23 cellular contexts compared by ENCODE assay signal in the genomic region with DNA sequence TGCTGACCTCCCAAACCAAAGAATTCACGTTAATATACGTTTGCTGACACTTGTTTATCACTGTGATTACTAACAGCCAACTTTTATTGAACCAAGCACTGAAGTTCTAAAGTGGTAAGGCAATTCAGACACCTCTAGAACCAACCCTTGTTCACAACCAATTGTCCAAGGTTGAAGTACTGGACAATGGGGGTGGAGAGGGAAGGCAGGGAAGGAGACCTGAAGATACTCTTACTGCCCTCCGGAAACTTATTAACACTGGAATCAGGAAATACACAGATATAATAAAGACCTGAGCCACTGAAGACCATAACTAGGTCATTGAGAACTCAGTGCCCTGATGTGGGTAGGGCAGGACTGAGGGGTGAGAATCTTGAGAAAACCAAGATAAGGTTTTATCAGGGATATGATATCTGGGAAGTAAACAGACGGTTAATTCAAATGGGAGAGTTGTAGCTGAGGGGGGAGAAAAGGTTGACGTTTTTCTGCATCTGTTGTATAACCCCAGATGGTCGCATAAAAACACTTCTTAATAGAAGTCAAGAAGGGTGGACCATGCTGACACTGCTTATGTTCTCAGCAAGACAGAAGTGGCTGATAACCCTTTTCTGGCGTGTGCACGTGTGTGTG.
DNase-seq lines count a peak whose midpoint lies in the region; ATAC-seq, FAIRE-seq and TF ChIP-seq lines count a peak whose summit lies in the region.
"Had no signal": no experiment of that assay in that cellular context is flagged by ENCODE, and none has a peak within 500 bp of the region (broad histone marks: within the 10 kb centered on the region; RNA-seq: fewer than 3 reads in every experiment).

No MANE protein-coding gene starts in this region.

- peaks cover 15% of the 10 kb centered on the region for H3K36me3 Mint-ChIP-seq in osteocyte (ENCODE audit: unreplicated experiment)
- H3K36me3 Mint-ChIP-seq in activated T-helper 17 cell treated with anti-CD3 and anti-CD28 coated beads, Interleukin-2, amount 50 U/mL, for 72 hours (ENCODE audit: low read depth) = no peaks in the 10 kb centered on the region
- H3K36me3 Mint-ChIP-seq: CD4-positive, alpha-beta memory T cell had no signal

- no peak for TF ChIP-seq RAD21 in K562 (CRISPR knock-in tag; conservative IDR thresholded peaks at IDR 0.05 in 1 of 2, IDR thresholded peaks at IDR 0.05 in 1 of 2)

- no peaks in the 10 kb centered on the region for H3K79me2 ChIP-seq in K562 (ENCODE audit: control insufficient read depth, insufficient read depth, low read length)

- H3K4me3 Mint-ChIP-seq in osteocyte (ENCODE audit: unreplicated experiment) = no peak overlapping the region
- no peak overlapping the region for H3K4me3 Mint-ChIP-seq in activated T-helper 17 cell treated with anti-CD3 and anti-CD28 coated beads, Interleukin-2, amount 50 U/mL, for 72 hours
- H3K4me3 Mint-ChIP-seq: CD4-positive, alpha-beta memory T cell had no signal

- TF ChIP-seq POLR2A in K562 (conservative IDR thresholded peaks at IDR 0.05) = no peak

- no peaks in the 10 kb centered on the region for H3K27me3 Mint-ChIP-seq in osteocyte (ENCODE audit: unreplicated experiment)
- H3K27me3 Mint-ChIP-seq in activated T-helper 17 cell treated with anti-CD3 and anti-CD28 coated beads, Interleukin-2, amount 50 U/mL, for 72 hours = peaks cover 31% of the 10 kb centered on the region

- no peak for ATAC-seq in K562
- no peak for ATAC-seq in activated T-helper 17 cell treated with anti-CD3 and anti-CD28 coated beads, Interleukin-2, amount 50 U/mL, for 72 hours (replicated peaks)
- ATAC-seq in HG03280 (IDR thresholded peaks at IDR 0.05; ENCODE audit: unreplicated experiment) = no peak
- ATAC-seq: Panc1 had no signal

- H3K27ac ChIP-seq in HEK293 (ENCODE audit: extremely low read depth, low read depth, low read length) = no peak overlapping the region
- no peak overlapping the region for H3K27ac ChIP-seq in K562 (ENCODE audit: extremely low read depth, low read depth, low read length)

- 37% methylated on average over 8 of the region's 8 CpGs for WGBS in K562 (ENCODE audit: insufficient coverage, low coverage, missing lambda C conversion rate)

- H3K9ac ChIP-seq in K562 (ENCODE audit: insufficient read depth in 1 of 2, low read depth in 2 of 2, low read length in 2 of 2) = peak overlapping the region in 1 of 2 experiments; percentile 4; a peak in 1 of 4 replicates
- H3K9ac ChIP-seq: BLaER1 treated with 17β-estradiol and CSF1 and Interleukin-3, amounts not matched to agents 10 nM and 100 nM; SK-N-SH had no signal

- DNase-seq in K562 (ENCODE audit: extremely low read depth in 1 of 4, low spot score in 3 of 4) (peak in 1 of 4 experiments; percentile 29), fibroblast of villous mesenchyme (ENCODE audit: low read depth) (peak; percentile 64), osteocyte (ENCODE audit: extremely low spot score, unreplicated experiment) (no peak), islet precursor cell (no peak), NCI-H2081 (lab: John Stamatoyannopoulos, UW) (no peak)
- DNase-seq: CD4-positive, alpha-beta memory T cell; GDM1; Kasumi-1; MG63; NCI-H1417; NCI-H187; NCI-H2107; NCI-H226; NCI-H510A treated with DMSO at 0.1 percent for 48 hours; NCI-H82; SIG-M5; SK-N-SH had no signal

- in situ Hi-C loops in K562 (cut with MboI) = loop anchor here (25.0 kb wide), 1 partner anchor 1890 kb away; a partner anchor contains a TSS

- no peak for FAIRE-seq in K562 (lab: Jason Lieb, UNC)
- FAIRE-seq: H54 had no signal

- H3K27me3 ChIP-seq in K562 (ENCODE audit: control insufficient read depth in 2 of 2, insufficient read depth in 2 of 2, low read length in 2 of 2) = no peaks in the 10 kb centered on the region
- H3K27me3 ChIP-seq: BLaER1 treated with 17β-estradiol and CSF1 and Interleukin-3, amounts not matched to agents 10 nM and 100 nM; MG63 had no signal

- TF ChIP-seq CTCF in HEK293 (tag by site-specific recombination; IDR thresholded peaks at IDR 0.05) (no peak), K562 (IDR thresholded peaks at IDR 0.05 in 2 of 3, conservative IDR thresholded peaks at IDR 0.05 in 1 of 3; ENCODE audit: insufficient read depth in 2 of 3, low read depth in 1 of 3, low read length in 3 of 3) (no peak), fibroblast of villous mesenchyme (IDR thresholded peaks at IDR 0.05; ENCODE audit: insufficient read depth, low read depth, low read length) (no peak), osteocyte (IDR thresholded peaks at IDR 0.05) (no peak)

- no TSS peak for BruUV-seq in K562 (replicated peaks; lab: Mats Ljungman, UMichigan)

- peak overlapping the region; percentile 97 for H3K27ac Mint-ChIP-seq in osteocyte (ENCODE audit: unreplicated experiment)
- H3K27ac Mint-ChIP-seq in activated T-helper 17 cell treated with anti-CD3 and anti-CD28 coated beads, Interleukin-2, amount 50 U/mL, for 72 hours = no peak overlapping the region
- H3K27ac Mint-ChIP-seq: CD4-positive, alpha-beta memory T cell had no signal

- no peak for TF ChIP-seq EP300 in K562 (IDR thresholded peaks at IDR 0.05; ENCODE audit: low read length)

- H3K4me1 Mint-ChIP-seq in osteocyte (ENCODE audit: unreplicated experiment) = peaks cover 82% of the 10 kb centered on the region
- peaks cover 6% of the 10 kb centered on the region for H3K4me1 Mint-ChIP-seq in activated T-helper 17 cell treated with anti-CD3 and anti-CD28 coated beads, Interleukin-2, amount 50 U/mL, for 72 hours
- H3K4me1 Mint-ChIP-seq: CD4-positive, alpha-beta memory T cell had no signal

- no peak overlapping the region for H3K4me2 ChIP-seq in K562 (ENCODE audit: insufficient read depth, low read length)
- H3K4me2 ChIP-seq: SK-N-SH had no signal

- H3K4me3 ChIP-seq in HEK293 (ENCODE audit: low read depth, low read length) (no peak overlapping the region), K562 (no peak overlapping the region), fibroblast of villous mesenchyme (ENCODE audit: low read depth, low read length) (no peak overlapping the region)
- H3K4me3 ChIP-seq: BLaER1 treated with 17β-estradiol and CSF1 and Interleukin-3, amounts not matched to agents 10 nM and 100 nM; MG63 had no signal

- H3K9me1 ChIP-seq in K562 (ENCODE audit: control insufficient read depth, insufficient read depth, low read length) = no peaks in the 10 kb centered on the region

- peaks cover 18% of the 10 kb centered on the region for H3K4me1 ChIP-seq in HEK293 (ENCODE audit: control insufficient read depth, insufficient read depth, low read length)
- H3K4me1 ChIP-seq in K562 (replicated peaks in 1 of 2; ENCODE audit: control insufficient read depth in 2 of 2, insufficient read depth in 2 of 2, low read length in 2 of 2) = peaks cover 17 to 50% of the 10 kb centered on the region in 2 experiments

- H4K20me1 ChIP-seq in K562 (replicated peaks; ENCODE audit: control insufficient read depth, insufficient read depth, low read length) = no peaks in the 10 kb centered on the region
- H4K20me1 ChIP-seq: BLaER1 treated with 17β-estradiol and CSF1 and Interleukin-3, amounts not matched to agents 10 nM and 100 nM had no signal

- CTCF ChIA-PET in HEK293 (lab: Yijun Ruan, JAX) = interaction anchor here (1.3 to 2.4 kb wide), 2 partner anchors 11 to 19 kb away, joined by 5 to 13 read pairs; no protein-coding TSS in a partner anchor
- CTCF ChIA-PET in K562 (lab: Yijun Ruan, JAX; ENCODE audit: low intra/inter-chr PET ratio) = no interaction called here

- intact Hi-C loops in K562 (cut with micrococcal nuclease) = no loop called here

- POLR2A ChIA-PET in HEK293 (lab: Yijun Ruan, JAX) (no interaction called here), K562 (lab: Yijun Ruan, JAX) (interaction anchor here (0.6 kb wide), 1 partner anchor 15 kb away, joined by 3 read pairs; no protein-coding TSS in a partner anchor)

- H3K9me3 ChIP-seq in HEK293 (ENCODE audit: control insufficient read depth, insufficient read depth, low read depth, low read length) (no peaks in the 10 kb centered on the region), K562 (replicated peaks; ENCODE audit: control insufficient read depth, insufficient read depth, low read depth, low read length) (no peaks in the 10 kb centered on the region; the same call in 1 of the 2 replicates)
- H3K9me3 ChIP-seq: MG63, SK-N-SH had no signal

- H2AFZ ChIP-seq in K562 (ENCODE audit: low read depth, low read length) = peak overlapping the region; percentile 8; the same call in 1 of the 2 replicates

- H3K9me3 Mint-ChIP-seq in osteocyte (ENCODE audit: unreplicated experiment) = no peaks in the 10 kb centered on the region
- H3K9me3 Mint-ChIP-seq in activated T-helper 17 cell treated with anti-CD3 and anti-CD28 coated beads, Interleukin-2, amount 50 U/mL, for 72 hours = no peaks in the 10 kb centered on the region
- H3K9me3 Mint-ChIP-seq: CD4-positive, alpha-beta memory T cell had no signal

- H3K36me3 ChIP-seq in HEK293 (ENCODE audit: control insufficient read depth in 2 of 2, insufficient read depth in 1 of 2, low read length in 2 of 2) (no peaks in the 10 kb centered on the region), K562 (ENCODE audit: control insufficient read depth, insufficient read depth, low read length) (no peaks in the 10 kb centered on the region; the same call in 2 of the 3 replicates)
- H3K36me3 ChIP-seq: MG63 had no signal

TF ChIP-seq in HEK293, 187 proteins besides CTCF, POLR2A, EP300 and RAD21:
- peak; percentile 56 for TF ChIP-seq ZIC2 (tag by site-specific recombination; IDR thresholded peaks at IDR 0.05)
- TF ChIP-seq ZNF426 (tag by site-specific recombination; IDR thresholded peaks at IDR 0.05) = no peak

TF ChIP-seq in K562, 482 proteins besides CTCF, POLR2A, EP300 and RAD21 (continues in another document):
- TF ChIP-seq KDM4B (IDR thresholded peaks at IDR 0.05; ENCODE audit: borderline replicate concordance in 2 of 2, low read depth in 1 of 2) (no peak), L3MBTL2 (IDR thresholded peaks at IDR 0.05) (no peak), BHLHE40 (IDR thresholded peaks at IDR 0.05; ENCODE audit: low read length) (peak; percentile 42; the same call in 1 of the 2 replicates), HOXB6 (CRISPR knock-in tag; IDR thresholded peaks at IDR 0.05; ENCODE audit: borderline replicate concordance) (no peak)
- TF ChIP-seq, protein P1, sequence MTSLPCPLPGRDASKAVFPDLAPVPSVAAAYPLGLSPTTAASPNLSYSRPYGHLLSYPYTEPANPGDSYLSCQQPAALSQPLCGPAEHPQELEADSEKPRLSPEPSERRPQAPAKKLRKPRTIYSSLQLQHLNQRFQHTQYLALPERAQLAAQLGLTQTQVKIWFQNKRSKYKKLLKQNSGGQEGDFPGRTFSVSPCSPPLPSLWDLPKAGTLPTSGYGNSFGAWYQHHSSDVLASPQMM (CRISPR knock-in tag; IDR thresholded peaks at IDR 0.05) = no peak
- TF ChIP-seq, protein P2, sequence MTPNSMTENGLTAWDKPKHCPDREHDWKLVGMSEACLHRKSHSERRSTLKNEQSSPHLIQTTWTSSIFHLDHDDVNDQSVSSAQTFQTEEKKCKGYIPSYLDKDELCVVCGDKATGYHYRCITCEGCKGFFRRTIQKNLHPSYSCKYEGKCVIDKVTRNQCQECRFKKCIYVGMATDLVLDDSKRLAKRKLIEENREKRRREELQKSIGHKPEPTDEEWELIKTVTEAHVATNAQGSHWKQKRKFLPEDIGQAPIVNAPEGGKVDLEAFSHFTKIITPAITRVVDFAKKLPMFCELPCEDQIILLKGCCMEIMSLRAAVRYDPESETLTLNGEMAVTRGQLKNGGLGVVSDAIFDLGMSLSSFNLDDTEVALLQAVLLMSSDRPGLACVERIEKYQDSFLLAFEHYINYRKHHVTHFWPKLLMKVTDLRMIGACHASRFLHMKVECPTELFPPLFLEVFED (CRISPR knock-in tag; conservative IDR thresholded peaks at IDR 0.05) = no peak
